13 cellular contexts compared by ENCODE assay signal in the genomic region with DNA sequence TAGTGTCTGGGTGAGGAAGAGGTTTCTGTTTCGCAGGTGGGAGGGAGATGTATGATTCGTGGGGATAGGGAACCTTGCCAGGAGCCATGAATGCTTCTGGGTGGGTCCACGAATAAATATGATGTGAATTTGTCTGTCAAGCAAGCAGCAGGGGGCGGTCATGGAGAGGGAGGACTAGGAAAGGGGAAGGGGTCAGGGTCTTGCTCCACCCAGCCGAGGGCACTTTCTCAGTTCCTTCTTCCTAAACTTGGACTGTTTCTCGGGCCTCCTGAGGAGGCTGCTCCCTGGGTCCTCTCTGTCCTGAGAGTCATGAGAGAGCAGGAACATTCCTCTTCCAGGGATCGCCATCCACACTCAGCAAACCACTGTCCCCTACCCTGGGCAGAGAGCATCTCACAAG.
DNase-seq lines count a peak whose midpoint lies in the region; ATAC-seq and TF ChIP-seq lines count a peak whose summit lies in the region.
"Had no signal": no experiment of that assay in that cellular context is flagged by ENCODE, and none has a peak within 500 bp of the region (broad histone marks: within the 10 kb centered on the region; RNA-seq: fewer than 3 reads in every experiment).

No MANE protein-coding gene starts in this region.

- H3K27ac Mint-ChIP-seq in activated CD8-positive, alpha-beta memory T cell treated with anti-CD3 and anti-CD28 coated beads, Interleukin-2, amount 10 ng/mL, durations not matched to agents 7 days and 5 days = peak overlapping the region; percentile 20

- intact Hi-C loops in OCI-LY7 (cut with micrococcal nuclease; ENCODE audit: unreplicated experiment) = no loop called here
- intact Hi-C loops in heart left ventricle (cut with DNase I) = loop anchor here in 6 of 10 donors (5.0 to 10.0 kb wide), 8 partner anchors 64 to 541 kb away; no protein-coding TSS in a partner anchor

- POLR2A ChIA-PET in OCI-LY7 (lab: Charles Lee) = no interaction called here

- H3K4me1 ChIP-seq in OCI-LY7 (ENCODE audit: insufficient read depth, low read length, poor library complexity, severe bottlenecking) (peaks cover 22% of the 10 kb centered on the region), heart left ventricle (peaks cover 0 to 28% (median 2%) of the 10 kb centered on the region in 12 donors)
- H3K4me1 ChIP-seq: ascending aorta, SJCRH30 had no signal

- H3K36me3 Mint-ChIP-seq in activated CD8-positive, alpha-beta memory T cell treated with anti-CD3 and anti-CD28 coated beads, Interleukin-2, amount 10 ng/mL, durations not matched to agents 7 days and 5 days = peaks cover 64% of the 10 kb centered on the region

- H3K4me2 ChIP-seq in OCI-LY7 (ENCODE audit: low read length) = peak overlapping the region; percentile 20; the same call in 1 of the 2 replicates

- TF ChIP-seq POLR2A in heart left ventricle (IDR thresholded peaks at IDR 0.05) = no peak

- H3K4me1 Mint-ChIP-seq in activated CD8-positive, alpha-beta memory T cell treated with anti-CD3 and anti-CD28 coated beads, Interleukin-2, amount 10 ng/mL, durations not matched to agents 7 days and 5 days = peaks cover 46% of the 10 kb centered on the region

- no peaks in the 10 kb centered on the region for H3K9me3 ChIP-seq in OCI-LY7 (ENCODE audit: low read length)
- H3K9me3 ChIP-seq in heart left ventricle = peaks cover 0 to 3% (median 0%) of the 10 kb centered on the region in 12 donors
- H3K9me3 ChIP-seq: ascending aorta, SJCRH30 had no signal

- H3K36me3 ChIP-seq in OCI-LY7 (ENCODE audit: insufficient read depth, low read length) = no peaks in the 10 kb centered on the region
- H3K36me3 ChIP-seq in heart left ventricle = peaks cover 0 to 63% (median 8%) of the 10 kb centered on the region in 9 donors
- H3K36me3 ChIP-seq: SJCRH30 had no signal

- no peak overlapping the region for H3K27ac ChIP-seq in OCI-LY7 (ENCODE audit: low read depth, low read length, poor library complexity, severe bottlenecking)
- peak overlapping the region in 1 of 12 donors; percentile 60 for H3K27ac ChIP-seq in heart left ventricle
- H3K27ac ChIP-seq: GM23248, SJCRH30 had no signal

- no peak for DNase-seq in activated CD8-positive, alpha-beta memory T cell treated with anti-CD3 and anti-CD28 coated beads, Interleukin-2, amount 10 ng/mL, durations not matched to agents 7 days and 5 days
- DNase-seq in activated CD8-positive, alpha-beta memory T cell treated with anti-CD3 and anti-CD28 coated beads for 24 hours = no peak
- DNase-seq in OCI-LY7 (ENCODE audit: low spot score) = no peak
- peak in 1 of 5 donors; percentile 69 for DNase-seq in heart left ventricle
- peak; percentile 44 for DNase-seq in stimulated activated naive CD8-positive, alpha-beta T cell treated with anti-CD3 and anti-CD28 coated beads, Interleukin-15, Interleukin-2, amounts not matched to agents 100 U/mL and 50 U/mL, for 24 hours
- DNase-seq in T-helper 9 cell = no peak
- DNase-seq in AG08396 (ENCODE audit: low spot score) = no peak
- DNase-seq: activated CD4-positive, alpha-beta T cell treated with anti-CD3 and anti-CD28 coated beads for 1 hour; GM23248; NCI-H2171 treated with DMSO at 0.1 percent for 48 hours; SJCRH30 had no signal

- H3K9me2 ChIP-seq in OCI-LY7 (ENCODE audit: insufficient read depth, low read length) = no peaks in the 10 kb centered on the region

- H3K79me2 ChIP-seq in OCI-LY7 (ENCODE audit: insufficient read depth, low read depth, low read length) = no peaks in the 10 kb centered on the region

- BruUV-seq in OCI-LY7 (replicated peaks; lab: Mats Ljungman, UMichigan) = no TSS peak

- no peak overlapping the region for H3K4me3 Mint-ChIP-seq in activated CD8-positive, alpha-beta memory T cell treated with anti-CD3 and anti-CD28 coated beads, Interleukin-2, amount 10 ng/mL, durations not matched to agents 7 days and 5 days

- 63 to 77% (median 70%) methylated on average over 7 of the region's 7 CpGs for WGBS in heart left ventricle, 4 donors

- no peak for ATAC-seq in activated CD8-positive, alpha-beta memory T cell treated with anti-CD3 and anti-CD28 coated beads, Interleukin-2, amount 10 ng/mL, durations not matched to agents 7 days and 5 days
- ATAC-seq in heart left ventricle (peak in 3 of 4 donors; percentile 34 to 44 (median 35)), HG03571 (IDR thresholded peaks at IDR 0.05; ENCODE audit: unreplicated experiment) (no peak)
- no peak for ATAC-seq in stimulated activated naive CD8-positive, alpha-beta T cell treated with anti-CD3 and anti-CD28 coated beads, Interleukin-15, Interleukin-2, amounts not matched to agents 100 U/mL and 50 U/mL, for 24 hours

- no peaks in the 10 kb centered on the region for H3K9me3 Mint-ChIP-seq in activated CD8-positive, alpha-beta memory T cell treated with anti-CD3 and anti-CD28 coated beads, Interleukin-2, amount 10 ng/mL, durations not matched to agents 7 days and 5 days (ENCODE audit: low read depth)

- H2AFZ ChIP-seq in OCI-LY7 (ENCODE audit: low read length) = no peak overlapping the region
- H2AFZ ChIP-seq: GM23248 had no signal

- H3K4me3 ChIP-seq in OCI-LY7 (ENCODE audit: low read depth, low read length, poor library complexity, severe bottlenecking) (no peak overlapping the region), heart left ventricle (no peak overlapping the region)
- H3K4me3 ChIP-seq: ascending aorta, GM23248, SJCRH30 had no signal

- TF ChIP-seq CTCF in OCI-LY7 (conservative IDR thresholded peaks at IDR 0.05; ENCODE audit: low read length) (0 out of 2 replicates have a peak, but pooled peaks have one; percentile 26), heart left ventricle (IDR thresholded peaks at IDR 0.05) (no peak)

- CTCF ChIA-PET in activated CD8-positive, alpha-beta memory T cell treated with anti-CD3 and anti-CD28 coated beads, Interleukin-2, amount 10 ng/mL, durations not matched to agents 7 days and 5 days (lab: Charles Lee) = interaction anchor here (1.6 kb wide), 1 partner anchor 60 kb away, joined by 4 read pairs; no protein-coding TSS in a partner anchor
- CTCF ChIA-PET in OCI-LY7 (lab: Charles Lee; ENCODE audit: unreplicated experiment) = no interaction called here

- H3K27me3 ChIP-seq in heart left ventricle = no peaks in the 10 kb centered on the region
- H3K27me3 ChIP-seq: ascending aorta, SJCRH30 had no signal

- H4K20me1 ChIP-seq in OCI-LY7 (ENCODE audit: insufficient read depth, low read length) = no peaks in the 10 kb centered on the region

- H3K27me3 Mint-ChIP-seq in activated CD8-positive, alpha-beta memory T cell treated with anti-CD3 and anti-CD28 coated beads, Interleukin-2, amount 10 ng/mL, durations not matched to agents 7 days and 5 days = no peaks in the 10 kb centered on the region

Comparison
In these comparisons a context has a peak if more than half of its experiments do, and no peak if none do; other contexts are left out.
1. ATAC-seq: peak in heart left ventricle (3 of 4); none in activated CD8-positive, alpha-beta memory T cell treated with anti-CD3 and anti-CD28 coated beads, Interleukin-2, amount 10 ng/mL, durations not matched to agents 7 days and 5 days (single experiment), stimulated activated naive CD8-positive, alpha-beta T cell treated with anti-CD3 and anti-CD28 coated beads, Interleukin-15, Interleukin-2, amounts not matched to agents 100 U/mL and 50 U/mL, for 24 hours (single experiment) and HG03571 (single experiment).